9 cellular contexts compared by ENCODE assay signal in genomic region chr9:86960938-86961337, GRCh38. TPM values are rescaled to one million over a fixed set of nuclear protein-coding genes. Genes with fewer than 3 reads are reported as not detected.
"Had no signal": no experiment of that assay in that cellular context is flagged by ENCODE, and none has a peak within 500 bp of the region (broad histone marks: within the 10 kb centered on the region; RNA-seq: fewer than 3 reads in every experiment).

No MANE protein-coding gene starts in this region.

- H3K4me3 Mint-ChIP-seq: GM23338, IgD-negative memory B cell had no signal

- DNase-seq: H7, Karpas-422, KBM-7 had no signal

- H3K36me3 Mint-ChIP-seq: IgD-negative memory B cell had no signal

- ATAC-seq: GM23338, HepG2 had no signal

- H3K4me3 ChIP-seq: GM23338, HAP-1 had no signal

- H3K9ac ChIP-seq: KMS-11 had no signal

- H2AFZ ChIP-seq: GM23338 had no signal

- H3K4me2 ChIP-seq: GM23338, KMS-11 had no signal

- H3K4me1 Mint-ChIP-seq: GM23338 had no signal

- H3K36me3 ChIP-seq: HAP-1 had no signal

- H3K27ac Mint-ChIP-seq: GM23338, IgD-negative memory B cell had no signal

- H3K4me1 ChIP-seq: HAP-1 had no signal

- H3K27ac ChIP-seq: HL-60, KMS-11 had no signal

- H3K9me3 ChIP-seq: HAP-1 had no signal

- H3K9me3 Mint-ChIP-seq: GM23338, IgD-negative memory B cell had no signal

RNA-seq across cellular contexts. Expression of gene GAS1, which starts 13.6 kb away (rescaled TPM):
- total RNA-seq: HepG2 had no signal
- polyA plus RNA-seq: HepG2 had no signal
